19 cellular contexts compared by ENCODE assay signal in genomic region chr5:174606153-174606552, GRCh38.
DNase-seq lines count a peak whose midpoint lies in the region; ATAC-seq, FAIRE-seq and TF ChIP-seq lines count a peak whose summit lies in the region.
"Had no signal": no experiment of that assay in that cellular context is flagged by ENCODE, and none has a peak within 500 bp of the region (broad histone marks: within the 10 kb centered on the region; RNA-seq: fewer than 3 reads in every experiment).

No MANE protein-coding gene starts in this region.

- H3K23me2 ChIP-seq in H1 (ENCODE audit: low read depth, low read length): no peaks in the 10 kb centered on the region

- H3K9ac ChIP-seq in H1 (replicated peaks in 1 of 4; ENCODE audit: extremely low read depth in 1 of 4, low read depth in 3 of 4, low read length in 3 of 4) (no peak overlapping the region), neural progenitor cell (no peak overlapping the region)
- H3K9ac ChIP-seq: BLaER1 treated with 17β-estradiol and CSF1 and Interleukin-3, amounts not matched to agents 10 nM and 100 nM; GM23248 had no signal

- 94% methylated on average over 3 of the region's 3 CpGs; no CpG with 5 or more reads in 1 of the 2 experiments for WGBS in H1 (ENCODE audit: extremely low coverage in 1 of 2, insufficient coverage in 1 of 2, insufficient read length in 1 of 2, insufficient replicate concordance in 2 of 2, low coverage in 1 of 2, low lambda C conversion rate in 2 of 2, missing lambda C conversion rate in 1 of 2), 2 experiments

- H3K9me3 ChIP-seq in H1 (ENCODE audit: insufficient read depth in 2 of 2, low read depth in 1 of 2, low read length in 1 of 2) (peaks cover 0 to 3% of the 10 kb centered on the region in 2 experiments; a peak in 1 of 4 replicates), neural progenitor cell (ENCODE audit: low read depth) (peaks cover 4% of the 10 kb centered on the region)

- POLR2A ChIA-PET in H1 (lab: Charles Lee; ENCODE audit: partially characterized antibody): interaction anchor here (0.6 kb wide), 1 partner anchor 102 kb away, joined by 3 read pairs; no protein-coding TSS in a partner anchor

- no peaks in the 10 kb centered on the region for H3K27me3 ChIP-seq in GM23338 (ENCODE audit: insufficient read depth)
- H3K27me3 ChIP-seq in H1 (replicated peaks in 1 of 4; ENCODE audit: control insufficient read depth in 3 of 4, extremely low read depth in 1 of 4, insufficient read depth in 3 of 4, low read length in 3 of 4): no peaks in the 10 kb centered on the region
- no peaks in the 10 kb centered on the region for H3K27me3 ChIP-seq in neural progenitor cell
- H3K27me3 ChIP-seq: BLaER1 treated with 17β-estradiol and CSF1 and Interleukin-3, amounts not matched to agents 10 nM and 100 nM had no signal

- no peak for TF ChIP-seq RAD21 in H1 (IDR thresholded peaks at IDR 0.05 in 1 of 2, conservative IDR thresholded peaks at IDR 0.05 in 1 of 2; ENCODE audit: low read depth in 2 of 2, low read length in 2 of 2)

- H3K36me3 ChIP-seq in GM23338 (ENCODE audit: insufficient read depth): no peaks in the 10 kb centered on the region
- no peaks in the 10 kb centered on the region for H3K36me3 ChIP-seq in H1 (ENCODE audit: control insufficient read depth in 2 of 4, insufficient read depth in 4 of 4, low read length in 3 of 4)
- H3K36me3 ChIP-seq in neural progenitor cell: no peaks in the 10 kb centered on the region
- H3K36me3 ChIP-seq: BLaER1 treated with 17β-estradiol and CSF1 and Interleukin-3, amounts not matched to agents 10 nM and 100 nM had no signal

- no peak for TF ChIP-seq CTCF in GM23338 (conservative IDR thresholded peaks at IDR 0.05; ENCODE audit: low read depth in 2 of 2)
- no peak for TF ChIP-seq CTCF in H1 (IDR thresholded peaks at IDR 0.05; ENCODE audit: control extremely low read depth in 1 of 3, insufficient read depth in 1 of 3, low read depth in 1 of 3, low read length in 3 of 3)
- no peak for TF ChIP-seq CTCF in neural progenitor cell (IDR thresholded peaks at IDR 0.05)
- no peak for TF ChIP-seq CTCF in HFFc6 (IDR thresholded peaks at IDR 0.05)

- no peaks in the 10 kb centered on the region for H3K4me1 ChIP-seq in GM23338 (ENCODE audit: insufficient read depth)
- H3K4me1 ChIP-seq in H1 (replicated peaks in 1 of 4; ENCODE audit: control insufficient read depth in 3 of 4, insufficient read depth in 4 of 4, low read length in 3 of 4): no peaks in the 10 kb centered on the region
- H3K4me1 ChIP-seq in neural progenitor cell: peaks cover 4% of the 10 kb centered on the region

- no peak overlapping the region for H2BK5ac ChIP-seq in H1 (ENCODE audit: low read depth, low read length)

- H3K27ac Mint-ChIP-seq in GM23338 (no peak overlapping the region), neural progenitor cell (no peak overlapping the region), HFFc6 (no peak overlapping the region)
- H3K27ac Mint-ChIP-seq: B cell; CD8-positive, alpha-beta T cell; H9 had no signal

- no peak overlapping the region for H4K5ac ChIP-seq in H1 (ENCODE audit: insufficient read length, low read depth, low read length)

- no peaks in the 10 kb centered on the region; the same call in 2 of the 3 replicates for H3K4me1 Mint-ChIP-seq in GM23338
- peaks cover 2% of the 10 kb centered on the region for H3K4me1 Mint-ChIP-seq in neural progenitor cell
- no peaks in the 10 kb centered on the region for H3K4me1 Mint-ChIP-seq in HFFc6 (ENCODE audit: low read depth)
- H3K4me1 Mint-ChIP-seq: B cell, IgD-negative memory B cell had no signal

- H2AK5ac ChIP-seq in H1 (ENCODE audit: low read depth, low read length): no peak overlapping the region

- H3F3A ChIP-seq in GM23338 (replicated peaks; ENCODE audit: low read depth) (no peaks in the 10 kb centered on the region), neural progenitor cell (ENCODE audit: low read depth) (peaks cover 7% of the 10 kb centered on the region)

- no peak overlapping the region for H3K4me2 ChIP-seq in GM23338
- H3K4me2 ChIP-seq in H1 (ENCODE audit: insufficient read depth in 1 of 2, low read depth in 2 of 2, low read length in 2 of 2): no peak overlapping the region
- no peak overlapping the region for H3K4me2 ChIP-seq in neural progenitor cell

- H2BK12ac ChIP-seq in H1 (ENCODE audit: low read depth, low read length): no peak overlapping the region

- H3K27ac ChIP-seq in GM23338 (ENCODE audit: low read depth) (no peak overlapping the region), H1 (ENCODE audit: low read depth, low read length) (no peak overlapping the region), neural progenitor cell (no peak overlapping the region)
- H3K27ac ChIP-seq: BLaER1 treated with 17β-estradiol and CSF1 and Interleukin-3, amounts not matched to agents 10 nM and 100 nM; GM23248 had no signal

- CTCF ChIA-PET in H1 (lab: Charles Lee; ENCODE audit: partially characterized antibody): interaction anchor here (0.5 to 1.3 kb wide), 4 partner anchors 34 to 198 kb away, joined by 3 to 4 read pairs (median 4); no protein-coding TSS in a partner anchor

- no peak overlapping the region for H3K56ac ChIP-seq in H1 (replicated peaks; ENCODE audit: insufficient read length, low read depth, low read length)

- no peak for DNase-seq in GM23338 (ENCODE audit: low spot score)
- DNase-seq in H1 (ENCODE audit: low read depth in 1 of 2, low spot score in 2 of 2): no peak
- no peak for DNase-seq in neural progenitor cell (ENCODE audit: low spot score)
- no peak for DNase-seq in H54 (ENCODE audit: insufficient read length, low spot score)
- no peak for DNase-seq in activated CD4-positive, alpha-beta T cell treated with anti-CD3 and anti-CD28 coated beads for 1 hour
- DNase-seq in HFFc6: no peak
- DNase-seq: CD8-positive, alpha-beta T cell; GM23248; H9; KBM-7 had no signal

- H3K9me3 Mint-ChIP-seq in GM23338 (peaks cover 17% of the 10 kb centered on the region), neural progenitor cell (peaks cover 12% of the 10 kb centered on the region), HFFc6 (peaks cover 57% of the 10 kb centered on the region)

- no peak overlapping the region for H2BK120ac ChIP-seq in H1 (replicated peaks; ENCODE audit: low read depth, low read length)

- no peak for ATAC-seq in GM23338
- ATAC-seq in HG02852 (IDR thresholded peaks at IDR 0.05; ENCODE audit: unreplicated experiment): no peak
- ATAC-seq: CD8-positive, alpha-beta T cell had no signal

- no peak overlapping the region for H2BK15ac ChIP-seq in H1 (ENCODE audit: low read length)

- H3K4me3 Mint-ChIP-seq in GM23338 (no peak overlapping the region), neural progenitor cell (no peak overlapping the region), HFFc6 (no peak overlapping the region)
- H3K4me3 Mint-ChIP-seq: B cell; CD8-positive, alpha-beta T cell; H9; IgD-negative memory B cell had no signal

- H3K4me3 ChIP-seq in GM23338: no peak overlapping the region
- no peak overlapping the region for H3K4me3 ChIP-seq in H1 (ENCODE audit: extremely low read depth in 1 of 4, insufficient read depth in 2 of 4, low read depth in 3 of 4, low read length in 4 of 4)
- no peak overlapping the region for H3K4me3 ChIP-seq in neural progenitor cell
- H3K4me3 ChIP-seq: BLaER1 treated with 17β-estradiol and CSF1 and Interleukin-3, amounts not matched to agents 10 nM and 100 nM; GM23248 had no signal

- H3K36me3 Mint-ChIP-seq in GM23338 (ENCODE audit: low read depth): peaks cover 3% of the 10 kb centered on the region; the same call in 2 of the 3 replicates
- no peaks in the 10 kb centered on the region for H3K36me3 Mint-ChIP-seq in neural progenitor cell
- H3K36me3 Mint-ChIP-seq in HFFc6 (ENCODE audit: low read depth): no peaks in the 10 kb centered on the region
- H3K36me3 Mint-ChIP-seq: CD8-positive, alpha-beta T cell; IgD-negative memory B cell had no signal

- no peak overlapping the region for H4K91ac ChIP-seq in H1 (replicated peaks; ENCODE audit: insufficient read length, low read length)

- TF ChIP-seq POLR2A in H1 (IDR thresholded peaks at IDR 0.05; ENCODE audit: control extremely low read depth in 1 of 2, low read depth in 2 of 2, low read length in 2 of 2): no peak
- no peak for TF ChIP-seq POLR2A in H54 (IDR thresholded peaks at IDR 0.05; ENCODE audit: low read depth, low read length)

- H2AFZ ChIP-seq in GM23338 (peak overlapping the region; percentile 85; the same call in 1 of the 2 replicates), H1 (ENCODE audit: low read length) (0 out of 2 replicates have a peak overlapping the region, but pooled peaks have one; percentile 9), neural progenitor cell (replicated peaks) (peak overlapping the region; percentile 36)
- H2AFZ ChIP-seq: GM23248 had no signal

- H3K79me2 ChIP-seq in GM23338 (replicated peaks; ENCODE audit: insufficient read depth) (no peaks in the 10 kb centered on the region), H1 (ENCODE audit: control insufficient read depth in 1 of 2, insufficient read depth in 2 of 2, low read length in 2 of 2) (no peaks in the 10 kb centered on the region), neural progenitor cell (ENCODE audit: low read depth) (no peaks in the 10 kb centered on the region)

- no peak overlapping the region for H3K14ac ChIP-seq in H1 (ENCODE audit: insufficient read length)

- no peak for TF ChIP-seq EP300 in H1 (IDR thresholded peaks at IDR 0.05; ENCODE audit: borderline replicate concordance in 1 of 2, low read depth in 2 of 2, low read length in 2 of 2)

- no peaks in the 10 kb centered on the region for H3K79me1 ChIP-seq in H1 (ENCODE audit: low read depth, low read length)

- no peak overlapping the region for H3K18ac ChIP-seq in H1 (ENCODE audit: extremely low read depth, low read length)

- no peak overlapping the region for H3K4ac ChIP-seq in H1 (replicated peaks; ENCODE audit: insufficient read length, low read depth, low read length)

- no peak overlapping the region for H2BK20ac ChIP-seq in H1 (ENCODE audit: low read length)

- H3K27me3 Mint-ChIP-seq in GM23338 (ENCODE audit: insufficient read depth, low read depth, poor library complexity): peaks cover 7% of the 10 kb centered on the region
- H3K27me3 Mint-ChIP-seq in neural progenitor cell (ENCODE audit: insufficient read depth, low read depth): peaks cover 6% of the 10 kb centered on the region
- peaks cover 5% of the 10 kb centered on the region for H3K27me3 Mint-ChIP-seq in HFFc6 (ENCODE audit: insufficient read depth)
- H3K27me3 Mint-ChIP-seq: B cell, IgD-negative memory B cell had no signal

- H3K9me2 ChIP-seq in GM23338 (ENCODE audit: insufficient read depth): no peaks in the 10 kb centered on the region

- no peak overlapping the region for H3K23ac ChIP-seq in H1 (ENCODE audit: insufficient read length)

- no peak overlapping the region for H4K8ac ChIP-seq in H1 (ENCODE audit: extremely low read depth, insufficient read depth, low read length)

- no peaks in the 10 kb centered on the region for H4K20me1 ChIP-seq in GM23338 (replicated peaks; ENCODE audit: insufficient read depth)
- H4K20me1 ChIP-seq in H1 (replicated peaks in 1 of 2; ENCODE audit: control insufficient read depth in 1 of 2, insufficient read depth in 2 of 2, low read length in 2 of 2): no peaks in the 10 kb centered on the region
- H4K20me1 ChIP-seq in neural progenitor cell (ENCODE audit: low read depth): no peaks in the 10 kb centered on the region
- H4K20me1 ChIP-seq: BLaER1 treated with 17β-estradiol and CSF1 and Interleukin-3, amounts not matched to agents 10 nM and 100 nM had no signal

- FAIRE-seq in H1 (lab: Jason Lieb, UNC): no peak
- FAIRE-seq in H54 (lab: Jason Lieb, UNC): no peak
- FAIRE-seq: D721Med, G401.6, GM12891, GM19239, HTR-8/SVneo had no signal

TF ChIP-seq in H1, 55 proteins besides CTCF, POLR2A, EP300 and RAD21 (continues in another document):
- TF ChIP-seq RFX5 (IDR thresholded peaks at IDR 0.05; ENCODE audit: borderline replicate concordance, low read depth, low read length): no peak

Comparison
In these comparisons a context has a peak if more than half of its experiments do, and no peak if none do; other contexts are left out.
1. H2AFZ ChIP-seq: peak in every context shown above with its lines; median percentile 85 in GM23338; 36 in neural progenitor cell; 9 in H1.